In genomic region chr5:56126487-56127179, GRCh38 we compare ENCODE assay signal across 14 cellular contexts.
DNase-seq lines count a peak whose midpoint lies in the region; ATAC-seq and TF ChIP-seq lines count a peak whose summit lies in the region.
"Had no signal": no experiment of that assay in that cellular context is flagged by ENCODE, and none has a peak within 500 bp of the region (broad histone marks: within the 10 kb centered on the region; RNA-seq: fewer than 3 reads in every experiment).

No MANE protein-coding gene starts in this region.

- POLR2A ChIA-PET in CD4-positive, alpha-beta memory T cell (lab: Charles Lee; ENCODE audit: partially characterized antibody), result interaction anchor here (0.7 to 2.6 kb wide), 7 partner anchors 21 to 140 kb away, joined by 3 to 11 read pairs (median 4); partner anchors contain the start of gene IL6ST

- CTCF ChIA-PET in CD4-positive, alpha-beta memory T cell (lab: Charles Lee; ENCODE audit: partially characterized antibody), result interaction anchor here (0.6 to 2.2 kb wide), 3 partner anchors 18 to 75 kb away, joined by 4 to 6 read pairs (median 4); no protein-coding TSS in a partner anchor

- H3K4me1 ChIP-seq in CD4-positive, alpha-beta memory T cell (ENCODE audit: insufficient read depth, low read length), result peaks cover 36% of the 10 kb centered on the region

- no peak for TF ChIP-seq POLR2A in lower leg skin (IDR thresholded peaks at IDR 0.05)

- H3K27ac ChIP-seq in CD4-positive, alpha-beta memory T cell (ENCODE audit: low read depth, low read length), result no peak overlapping the region
- H3K27ac ChIP-seq: cardiac muscle cell, thoracic aorta had no signal

- no peaks in the 10 kb centered on the region for H3K27me3 Mint-ChIP-seq in CD4-positive, alpha-beta memory T cell
- no peaks in the 10 kb centered on the region for H3K27me3 Mint-ChIP-seq in activated naive CD4-positive, alpha-beta T cell treated with anti-CD3 and anti-CD28 coated beads, Interleukin-2, amount 50 U/mL, for 24 hours

- H3K4me1 Mint-ChIP-seq in CD4-positive, alpha-beta memory T cell, result peaks cover 31 to 37% (median 34%) of the 10 kb centered on the region in 4 donors
- H3K4me1 Mint-ChIP-seq in activated naive CD4-positive, alpha-beta T cell treated with anti-CD3 and anti-CD28 coated beads, Interleukin-2, amount 50 U/mL, for 24 hours, result peaks cover 76% of the 10 kb centered on the region

- H3K36me3 Mint-ChIP-seq in CD4-positive, alpha-beta memory T cell, result peaks cover 3 to 25% of the 10 kb centered on the region in 2 donors
- peaks cover 16% of the 10 kb centered on the region for H3K36me3 Mint-ChIP-seq in activated naive CD4-positive, alpha-beta T cell treated with anti-CD3 and anti-CD28 coated beads, Interleukin-2, amount 50 U/mL, for 24 hours

- H3K4me3 ChIP-seq in CD4-positive, alpha-beta memory T cell (ENCODE audit: low read length in 2 of 2), result no peak overlapping the region
- H3K4me3 ChIP-seq in lower leg skin (ENCODE audit: low read depth, poor library complexity, severe bottlenecking), result no peak overlapping the region
- H3K4me3 ChIP-seq: cardiac muscle cell, thoracic aorta had no signal

- H3K27me3 ChIP-seq in CD4-positive, alpha-beta memory T cell (ENCODE audit: insufficient read depth, low read length), result no peaks in the 10 kb centered on the region
- H3K27me3 ChIP-seq: cardiac muscle cell had no signal

- DNase-seq in CD4-positive, alpha-beta memory T cell, result peak in 1 of 5 donors; percentile 39
- DNase-seq in NCI-H1092 (lab: John Stamatoyannopoulos, UW) (peak; percentile 0), head of caudate nucleus (peak in 35 of 42 donors; percentile 10 to 78 (median 41)), lower leg skin (ENCODE audit: low spot score in 2 of 2) (no peak), GM20000 (ENCODE audit: low spot score) (no peak)
- DNase-seq: COR-L47, erythroblast, H7, NCI-H1048 had no signal

- WGBS in lower leg skin, 2 donors, result 38 to 50% methylated on average over 7 of the region's 7 CpGs

- peak overlapping the region; percentile 53 to 97 (median 83) for H3K27ac Mint-ChIP-seq in CD4-positive, alpha-beta memory T cell
- H3K27ac Mint-ChIP-seq in activated naive CD4-positive, alpha-beta T cell treated with anti-CD3 and anti-CD28 coated beads, Interleukin-2, amount 50 U/mL, for 24 hours, result peak overlapping the region; percentile 100

- intact Hi-C loops in CD4-positive, alpha-beta memory T cell (cut with micrococcal nuclease), result no loop called here
- intact Hi-C loops in head of caudate nucleus (cut with DNase I) (no loop called here), lower leg skin (cut with DNase I; ENCODE audit: low total_unique reads) (no loop called here)

- H3K9me3 ChIP-seq in CD4-positive, alpha-beta memory T cell (ENCODE audit: control insufficient read depth in 1 of 2, low read length in 2 of 2), result no peaks in the 10 kb centered on the region
- H3K9me3 ChIP-seq: thoracic aorta had no signal

- peaks cover 0 to 6% (median 2%) of the 10 kb centered on the region in 8 donors for H3K9me3 Mint-ChIP-seq in CD4-positive, alpha-beta memory T cell
- peaks cover 7% of the 10 kb centered on the region for H3K9me3 Mint-ChIP-seq in activated naive CD4-positive, alpha-beta T cell treated with anti-CD3 and anti-CD28 coated beads, Interleukin-2, amount 50 U/mL, for 24 hours

- no peaks in the 10 kb centered on the region for H3K36me3 ChIP-seq in CD4-positive, alpha-beta memory T cell (ENCODE audit: insufficient read depth, low read length)
- H3K36me3 ChIP-seq: cardiac muscle cell, thoracic aorta had no signal

- H3K4me3 Mint-ChIP-seq in CD4-positive, alpha-beta memory T cell, result peak overlapping the region in 7 of 8 donors; percentile 37 to 68 (median 57)
- peak overlapping the region; percentile 80 for H3K4me3 Mint-ChIP-seq in activated naive CD4-positive, alpha-beta T cell treated with anti-CD3 and anti-CD28 coated beads, Interleukin-2, amount 50 U/mL, for 24 hours

- no peak for TF ChIP-seq CTCF in lower leg skin (IDR thresholded peaks at IDR 0.05)
- no peak for TF ChIP-seq CTCF in GM20000 (IDR thresholded peaks at IDR 0.05; ENCODE audit: extremely low read depth, missing control alignments)

- ATAC-seq in GM21526 (IDR thresholded peaks at IDR 0.05; ENCODE audit: low FRiP score, unreplicated experiment) (no peak), GM18907 (IDR thresholded peaks at IDR 0.05; ENCODE audit: unreplicated experiment) (no peak)

Comparison
In these comparisons a context has a peak if more than half of its experiments do, and no peak if none do; other contexts are left out.
1. DNase-seq: peak in NCI-H1092 (single experiment) and head of caudate nucleus (35 of 42); none in lower leg skin (0 of 2) and GM20000 (single experiment).